In genomic region chr6:36911946-36912555, GRCh38 we compare ENCODE assay signal across 9 cellular contexts. TPM values are rescaled to one million over a fixed set of nuclear protein-coding genes. Genes with fewer than 3 reads are reported as not detected.
DNase-seq lines count a peak whose midpoint lies in the region; ATAC-seq and TF ChIP-seq lines count a peak whose summit lies in the region.
"Had no signal": no experiment of that assay in that cellular context is flagged by ENCODE, and none has a peak within 500 bp of the region (broad histone marks: within the 10 kb centered on the region; RNA-seq: fewer than 3 reads in every experiment).

No MANE protein-coding gene starts in this region.

- H3K9me3 ChIP-seq in T-helper 17 cell (ENCODE audit: control insufficient read depth, low read length, poor library complexity, severe bottlenecking), result no peaks in the 10 kb centered on the region
- H3K9me3 ChIP-seq: SJSA1 had no signal

- H3K36me3 Mint-ChIP-seq in T-helper 17 cell (ENCODE audit: low read depth) (peaks cover 6% of the 10 kb centered on the region), endothelial cell (ENCODE audit: low read depth, unreplicated experiment) (peaks cover 7% of the 10 kb centered on the region)

- DNase-seq in EH (ENCODE audit: low read depth) (peak; percentile 14), T-helper 17 cell (peak in 1 of 3 donors; percentile 16), endothelial cell (ENCODE audit: low spot score) (peak; percentile 55), NCI-H774 (lab: John Stamatoyannopoulos, UW) (no peak), NCI-H524 (lab: John Stamatoyannopoulos, UW) (no peak), epidermal melanocyte (ENCODE audit: insufficient read length, low spot score) (no peak)

- no peaks in the 10 kb centered on the region for H3K9me3 Mint-ChIP-seq in endothelial cell (ENCODE audit: unreplicated experiment)

- no peaks in the 10 kb centered on the region for H3K27me3 Mint-ChIP-seq in T-helper 17 cell
- peaks cover 2% of the 10 kb centered on the region for H3K27me3 Mint-ChIP-seq in endothelial cell (ENCODE audit: unreplicated experiment)

- H3K4me1 Mint-ChIP-seq in T-helper 17 cell (peaks cover 42% of the 10 kb centered on the region), endothelial cell (ENCODE audit: unreplicated experiment) (peaks cover 68% of the 10 kb centered on the region)

- H3K27ac Mint-ChIP-seq in T-helper 17 cell (peak overlapping the region; percentile 99), endothelial cell (ENCODE audit: unreplicated experiment) (peak overlapping the region; percentile 95)

- H3K4me3 Mint-ChIP-seq in T-helper 17 cell (peak overlapping the region; percentile 85), endothelial cell (ENCODE audit: unreplicated experiment) (peak overlapping the region; percentile 15)

- no peak for TF ChIP-seq CTCF in endothelial cell (IDR thresholded peaks at IDR 0.05; ENCODE audit: unreplicated experiment)

- ATAC-seq in HG02610 (IDR thresholded peaks at IDR 0.05; ENCODE audit: unreplicated experiment) (peak; percentile 23), T-helper 17 cell (peak; percentile 19), HG03342 (IDR thresholded peaks at IDR 0.05; ENCODE audit: unreplicated experiment) (no peak)

RNA-seq across cellular contexts. Expression of gene C6orf89, which starts 26.3 kb away (rescaled TPM):
- total RNA-seq in T-helper 17 cell (10 to 100 TPM; 30.9 to 36.4 TPM), endothelial cell (ENCODE audit: unreplicated experiment) (43.2 TPM)

RNA-seq across cellular contexts. Expression of gene PPIL1, which starts 37.4 kb away (rescaled TPM):
- total RNA-seq in T-helper 17 cell (1 to 10 TPM; 3.8 to 4.5 TPM), endothelial cell (ENCODE audit: unreplicated experiment) (33.4 TPM)

RNA-seq across cellular contexts. Expression of gene PI16, which starts 42.5 kb away (rescaled TPM):
- 10 to 100 TPM; 14.5 to 28.5 TPM for total RNA-seq in T-helper 17 cell
- total RNA-seq in endothelial cell (ENCODE audit: unreplicated experiment), result 20.5 TPM
- total RNA-seq: SJSA1 had no signal

Comparison
In these comparisons a context has a peak if more than half of its experiments do, and no peak if none do; other contexts are left out.
1. DNase-seq: peak in EH (single experiment) and endothelial cell (single experiment); none in NCI-H774 (single experiment), NCI-H524 (0 of 2) and epidermal melanocyte (single experiment).